In the genomic region with DNA sequence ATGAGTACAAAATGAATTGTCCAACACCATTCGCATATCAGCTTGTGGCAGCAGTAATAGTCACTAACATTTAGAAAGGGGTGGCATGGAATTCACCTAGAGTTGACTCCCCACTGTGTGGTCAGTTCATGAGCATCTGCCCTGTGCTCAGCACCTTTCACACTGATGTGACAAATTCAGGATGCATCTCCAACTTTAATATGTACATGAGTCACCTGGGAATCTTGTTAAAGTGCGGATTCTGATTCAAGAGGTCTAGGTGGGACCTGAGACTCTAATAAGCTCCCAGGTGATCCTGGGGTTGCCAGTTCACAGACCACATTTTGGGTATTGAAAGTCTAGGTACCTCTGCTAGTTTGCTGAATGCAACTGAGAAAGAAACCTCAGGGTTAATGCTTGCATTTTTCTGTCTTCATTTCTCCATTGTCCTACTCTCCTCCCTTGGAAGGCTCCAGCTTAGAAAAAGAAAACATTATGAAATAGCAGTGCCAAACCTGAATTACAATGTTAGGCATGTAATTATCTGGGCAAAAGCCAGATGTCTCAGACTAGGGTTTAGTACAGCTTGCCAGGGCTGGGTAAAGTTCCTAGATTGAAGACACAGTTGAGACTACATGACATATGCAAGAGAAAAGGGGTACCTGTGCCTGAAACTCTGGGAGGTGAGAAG, we compare ENCODE assay signal across 10 cellular contexts. TPM values are rescaled to one million over a fixed set of nuclear protein-coding genes. Genes with fewer than 3 reads are reported as not detected.
DNase-seq lines count a peak whose midpoint lies in the region; ATAC-seq and TF ChIP-seq lines count a peak whose summit lies in the region.
"Had no signal": no experiment of that assay in that cellular context is flagged by ENCODE, and none has a peak within 500 bp of the region (broad histone marks: within the 10 kb centered on the region; RNA-seq: fewer than 3 reads in every experiment).

No MANE protein-coding gene starts in this region.

- ATAC-seq in CD4-positive, alpha-beta T cell (ENCODE audit: poor library complexity), result no peak
- peak; percentile 10 for ATAC-seq in GM21825 (IDR thresholded peaks at IDR 0.05; ENCODE audit: unreplicated experiment)
- no peak for ATAC-seq in T-cell (replicated peaks in 1 of 4)
- ATAC-seq in HG02571 (IDR thresholded peaks at IDR 0.05; ENCODE audit: unreplicated experiment), result no peak
- no peak for ATAC-seq in GM18517 (IDR thresholded peaks at IDR 0.05; ENCODE audit: unreplicated experiment)
- no peak for ATAC-seq in GM23338
- ATAC-seq: activated CD8-positive, alpha-beta T cell treated with anti-CD3 and anti-CD28 coated beads, Interleukin-2, amount 10 ng/mL, durations not matched to agents 7 days and 5 days had no signal

- no peak for TF ChIP-seq CTCF in CD4-positive, alpha-beta T cell (IDR thresholded peaks at IDR 0.05)
- TF ChIP-seq CTCF in hepatocyte (IDR thresholded peaks at IDR 0.05; ENCODE audit: poor library complexity) (no peak), GM23338 (conservative IDR thresholded peaks at IDR 0.05; ENCODE audit: low read depth in 2 of 2) (no peak)

- H3K79me2 ChIP-seq in hepatocyte, result no peaks in the 10 kb centered on the region
- no peaks in the 10 kb centered on the region for H3K79me2 ChIP-seq in GM23338 (replicated peaks; ENCODE audit: insufficient read depth)

- peaks cover 75% of the 10 kb centered on the region for H3K4me1 Mint-ChIP-seq in CD4-positive, alpha-beta T cell (ENCODE audit: low read depth)
- H3K4me1 Mint-ChIP-seq in T-cell (peaks cover 61 to 81% (median 66%) of the 10 kb centered on the region in 3 donors), GM23338 (peaks cover 8% of the 10 kb centered on the region)

- H3K27ac Mint-ChIP-seq in CD4-positive, alpha-beta T cell, result peak overlapping the region; percentile 96
- H3K27ac Mint-ChIP-seq in T-cell (peak overlapping the region; percentile 100), GM23338 (no peak overlapping the region)
- H3K27ac Mint-ChIP-seq: activated CD8-positive, alpha-beta T cell treated with anti-CD3 and anti-CD28 coated beads, Interleukin-2, amount 10 ng/mL, durations not matched to agents 7 days and 5 days had no signal

- CTCF ChIA-PET in CD4-positive, alpha-beta T cell (lab: Charles Lee), result interaction anchor here (0.5 to 1.3 kb wide), 5 partner anchors 10 to 69 kb away, joined by 3 to 5 read pairs (median 3); no protein-coding TSS in a partner anchor
- CTCF ChIA-PET in T-cell (lab: Charles Lee), result no interaction called here

- H2AFZ ChIP-seq in hepatocyte, result no peak overlapping the region
- no peak overlapping the region for H2AFZ ChIP-seq in GM23338

- H3K27ac ChIP-seq in CD4-positive, alpha-beta T cell (ENCODE audit: low read depth, low read length), result no peak overlapping the region
- H3K27ac ChIP-seq in hepatocyte, result no peak overlapping the region
- H3K27ac ChIP-seq in GM23338 (ENCODE audit: low read depth), result no peak overlapping the region

- intact Hi-C loops in CD4-positive, alpha-beta T cell (cut with DNase I, micrococcal nuclease), result loop anchor here in 1 of 2 experiments (10.0 kb wide), 1 partner anchor 53 kb away; no protein-coding TSS in a partner anchor

- H4K20me1 ChIP-seq in hepatocyte (ENCODE audit: insufficient read depth, poor library complexity, severe bottlenecking) (no peaks in the 10 kb centered on the region), GM23338 (replicated peaks; ENCODE audit: insufficient read depth) (no peaks in the 10 kb centered on the region)

- no peaks in the 10 kb centered on the region for H3F3A ChIP-seq in GM23338 (replicated peaks; ENCODE audit: low read depth)

- 95% methylated on average over 2 of the region's 2 CpGs for WGBS in hepatocyte (ENCODE audit: low lambda C conversion rate, missing lambda C conversion rate)

- H3K4me1 ChIP-seq in hepatocyte (ENCODE audit: insufficient read depth), result peaks cover 20% of the 10 kb centered on the region
- H3K4me1 ChIP-seq in GM23338 (ENCODE audit: insufficient read depth), result peaks cover 4% of the 10 kb centered on the region; the same call in 1 of the 2 replicates

- H3K9me3 Mint-ChIP-seq in CD4-positive, alpha-beta T cell, result no peaks in the 10 kb centered on the region
- no peaks in the 10 kb centered on the region for H3K9me3 Mint-ChIP-seq in T-cell
- no peaks in the 10 kb centered on the region for H3K9me3 Mint-ChIP-seq in GM23338

- H3K36me3 ChIP-seq in hepatocyte (replicated peaks; ENCODE audit: insufficient read depth, low read depth), result no peaks in the 10 kb centered on the region
- H3K36me3 ChIP-seq in GM23338 (ENCODE audit: insufficient read depth), result no peaks in the 10 kb centered on the region; the same call in 1 of the 2 replicates

- no peaks in the 10 kb centered on the region for H3K27me3 ChIP-seq in CD4-positive, alpha-beta T cell (ENCODE audit: control insufficient read depth, insufficient read depth, low read length)
- no peaks in the 10 kb centered on the region for H3K27me3 ChIP-seq in hepatocyte
- no peaks in the 10 kb centered on the region for H3K27me3 ChIP-seq in GM23338 (ENCODE audit: insufficient read depth)

- H3K4me2 ChIP-seq in hepatocyte (peak overlapping the region; percentile 3), GM23338 (no peak overlapping the region)

- H3K36me3 Mint-ChIP-seq in CD4-positive, alpha-beta T cell (ENCODE audit: low read depth), result no peaks in the 10 kb centered on the region
- no peaks in the 10 kb centered on the region for H3K36me3 Mint-ChIP-seq in T-cell
- H3K36me3 Mint-ChIP-seq in GM23338 (ENCODE audit: low read depth), result no peaks in the 10 kb centered on the region

- H3K4me3 Mint-ChIP-seq in CD4-positive, alpha-beta T cell, result peak overlapping the region; percentile 25
- H3K4me3 Mint-ChIP-seq in T-cell, result peak overlapping the region in 1 of 3 donors; percentile 40
- no peak overlapping the region for H3K4me3 Mint-ChIP-seq in GM23338
- H3K4me3 Mint-ChIP-seq: activated CD8-positive, alpha-beta T cell treated with anti-CD3 and anti-CD28 coated beads, Interleukin-2, amount 10 ng/mL, durations not matched to agents 7 days and 5 days had no signal

- DNase-seq in CD4-positive, alpha-beta T cell, result no peak
- DNase-seq in T-cell (no peak), hepatocyte (ENCODE audit: low spot score) (no peak), GM23338 (ENCODE audit: low spot score) (no peak)
- DNase-seq in stimulated activated CD4-positive, alpha-beta T cell treated with anti-CD3 and anti-CD28 coated beads, Interleukin-2, amount 100 ng/mL, for 24 hours, result no peak
- DNase-seq: activated CD8-positive, alpha-beta T cell treated with anti-CD3 and anti-CD28 coated beads, Interleukin-2, amount 10 ng/mL, durations not matched to agents 7 days and 5 days had no signal

- no peaks in the 10 kb centered on the region for H3K9me3 ChIP-seq in CD4-positive, alpha-beta T cell (ENCODE audit: control insufficient read depth, low read length)
- H3K9me3 ChIP-seq in hepatocyte (ENCODE audit: low read depth), result no peaks in the 10 kb centered on the region

- POLR2A ChIA-PET in CD4-positive, alpha-beta T cell (lab: Charles Lee), result interaction anchor here (0.8 to 21.5 kb wide), 8 partner anchors 8 to 80 kb away, joined by 3 to 502 read pairs (median 6); a partner anchor contains a TSS
- POLR2A ChIA-PET in T-cell (lab: Charles Lee), result no interaction called here

- H3K4me3 ChIP-seq in hepatocyte (no peak overlapping the region), GM23338 (no peak overlapping the region)

- H3K27me3 Mint-ChIP-seq in CD4-positive, alpha-beta T cell, result no peaks in the 10 kb centered on the region
- H3K27me3 Mint-ChIP-seq in T-cell (peaks cover 0 to 27% of the 10 kb centered on the region in 2 donors), GM23338 (ENCODE audit: insufficient read depth, low read depth, poor library complexity) (no peaks in the 10 kb centered on the region)

- no peaks in the 10 kb centered on the region for H3K9me2 ChIP-seq in hepatocyte (replicated peaks; ENCODE audit: insufficient read depth)
- H3K9me2 ChIP-seq in GM23338 (ENCODE audit: insufficient read depth), result no peaks in the 10 kb centered on the region

TF ChIP-seq in GM23338, 12 proteins besides CTCF, POLR2A, EP300 and RAD21 (continues in another document):
- TF ChIP-seq, protein P1, sequence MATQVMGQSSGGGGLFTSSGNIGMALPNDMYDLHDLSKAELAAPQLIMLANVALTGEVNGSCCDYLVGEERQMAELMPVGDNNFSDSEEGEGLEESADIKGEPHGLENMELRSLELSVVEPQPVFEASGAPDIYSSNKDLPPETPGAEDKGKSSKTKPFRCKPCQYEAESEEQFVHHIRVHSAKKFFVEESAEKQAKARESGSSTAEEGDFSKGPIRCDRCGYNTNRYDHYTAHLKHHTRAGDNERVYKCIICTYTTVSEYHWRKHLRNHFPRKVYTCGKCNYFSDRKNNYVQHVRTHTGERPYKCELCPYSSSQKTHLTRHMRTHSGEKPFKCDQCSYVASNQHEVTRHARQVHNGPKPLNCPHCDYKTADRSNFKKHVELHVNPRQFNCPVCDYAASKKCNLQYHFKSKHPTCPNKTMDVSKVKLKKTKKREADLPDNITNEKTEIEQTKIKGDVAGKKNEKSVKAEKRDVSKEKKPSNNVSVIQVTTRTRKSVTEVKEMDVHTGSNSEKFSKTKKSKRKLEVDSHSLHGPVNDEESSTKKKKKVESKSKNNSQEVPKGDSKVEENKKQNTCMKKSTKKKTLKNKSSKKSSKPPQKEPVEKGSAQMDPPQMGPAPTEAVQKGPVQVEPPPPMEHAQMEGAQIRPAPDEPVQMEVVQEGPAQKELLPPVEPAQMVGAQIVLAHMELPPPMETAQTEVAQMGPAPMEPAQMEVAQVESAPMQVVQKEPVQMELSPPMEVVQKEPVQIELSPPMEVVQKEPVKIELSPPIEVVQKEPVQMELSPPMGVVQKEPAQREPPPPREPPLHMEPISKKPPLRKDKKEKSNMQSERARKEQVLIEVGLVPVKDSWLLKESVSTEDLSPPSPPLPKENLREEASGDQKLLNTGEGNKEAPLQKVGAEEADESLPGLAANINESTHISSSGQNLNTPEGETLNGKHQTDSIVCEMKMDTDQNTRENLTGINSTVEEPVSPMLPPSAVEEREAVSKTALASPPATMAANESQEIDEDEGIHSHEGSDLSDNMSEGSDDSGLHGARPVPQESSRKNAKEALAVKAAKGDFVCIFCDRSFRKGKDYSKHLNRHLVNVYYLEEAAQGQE (IDR thresholded peaks at IDR 0.05; ENCODE audit: unreplicated experiment), result no peak
- TF ChIP-seq POLR2AphosphoS5 (IDR thresholded peaks at IDR 0.05; ENCODE audit: low read depth) (no peak), ZNF114 (CRISPR knock-in tag; IDR thresholded peaks at IDR 0.05) (no peak), JUNB (IDR thresholded peaks at IDR 0.05; ENCODE audit: unreplicated experiment) (no peak), STAT1 (IDR thresholded peaks at IDR 0.05; ENCODE audit: unreplicated experiment) (no peak)

RNA-seq across cellular contexts. Expression of a gene that starts 32.7 kb away (rescaled TPM):
- total RNA-seq in CD4-positive, alpha-beta T cell, result 1,000 to 10,000 TPM; 2,621 to 2,738 TPM
- total RNA-seq in T-cell, result 1,000 to 10,000 TPM; 5,030 to 6,201 (median 5,880) TPM
- total RNA-seq in hepatocyte, result 6,141 and 6,242 TPM in 2 replicates
- polyA plus RNA-seq in hepatocyte, result 9,038 and 9,758 TPM in 2 replicates
- total RNA-seq in GM23338 (2014; rRNA removed; shearing (Covaris generic)), result 999 and 1,367 TPM in 2 replicates
- 6,191 and 6,226 TPM in 2 replicates for polyA plus RNA-seq in GM23338 (2016; fragmentation: Nextera tagmentation; extraction: Ambion mirVana)

RNA-seq across cellular contexts. Expression of a gene that starts 36.8 kb away (rescaled TPM):
- not detected for total RNA-seq in CD4-positive, alpha-beta T cell
- total RNA-seq in T-cell (not detected), hepatocyte (not detected in 2 replicates)
- polyA plus RNA-seq in hepatocyte (not detected in 2 replicates), GM23338 (2016; fragmentation: Nextera tagmentation; extraction: Ambion mirVana) (0.08 and 0.19 TPM in 2 replicates)
- total RNA-seq in GM23338 (2014; rRNA removed; shearing (Covaris generic)), result not detected in 2 replicates
- total RNA-seq: activated CD8-positive, alpha-beta T cell treated with anti-CD3 and anti-CD28 coated beads, Interleukin-2, amount 10 ng/mL, durations not matched to agents 7 days and 5 days; mucosa of gallbladder had no signal
